ENCODE assay signal across 8 cellular contexts in the genomic region with DNA sequence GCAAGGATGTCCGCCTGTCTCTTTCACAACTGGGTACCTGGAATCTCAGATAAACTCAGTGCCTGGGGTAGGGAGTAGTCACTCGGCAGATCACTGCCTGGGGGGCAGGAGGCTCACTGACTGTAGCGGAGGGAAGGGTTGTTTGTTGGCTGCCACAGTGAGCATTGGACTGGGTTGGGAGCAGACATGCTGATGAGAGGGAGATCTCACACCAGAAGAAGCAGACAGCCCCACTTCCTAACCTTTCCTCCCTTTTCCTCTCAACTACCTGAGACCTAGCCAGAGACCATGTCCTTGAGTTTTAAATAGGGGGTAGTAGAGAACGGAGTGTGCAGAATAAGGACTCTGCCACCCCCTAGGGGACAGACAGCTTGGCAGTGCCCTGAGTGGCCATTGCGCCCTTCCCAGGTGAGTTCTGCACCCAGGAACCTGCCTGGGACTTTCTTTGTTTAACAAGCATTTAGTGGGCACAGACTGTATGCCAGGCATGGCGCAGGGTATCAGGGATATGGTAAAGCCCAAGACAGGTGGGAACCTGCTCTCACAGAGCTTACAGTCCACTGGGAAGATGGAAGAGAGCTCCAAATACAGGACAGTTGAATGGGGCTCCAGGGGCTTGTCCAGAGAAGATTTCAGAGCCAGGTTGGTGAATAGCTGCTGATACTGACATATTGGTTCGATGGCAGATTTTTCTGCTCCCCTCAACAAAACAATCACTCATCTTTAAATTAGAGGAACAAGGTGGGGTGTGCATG.
A peak's percentile ranks its signal among the peaks of the same experiment; 100 is the strongest.
DNase-seq lines count a peak whose midpoint lies in the region; ATAC-seq, FAIRE-seq and TF ChIP-seq lines count a peak whose summit lies in the region.

No MANE protein-coding gene starts in this region.

- H3K79me2 ChIP-seq in osteoblast (ENCODE audit: insufficient read depth, low read length): no peaks in the 10 kb centered on the region

- DNase-seq in 8988T (peak; percentile 71), GM06990 (ENCODE audit: extremely low read depth, insufficient read length) (no peak), RCC 7860 (ENCODE audit: low spot score) (peak; percentile 30), esophagus muscularis mucosa (ENCODE audit: extremely low spot score) (no peak), osteoblast (ENCODE audit: insufficient read length, low spot score, missing footprints) (no peak), posterior vena cava (ENCODE audit: low spot score) (no peak), mesenteric fat pad (ENCODE audit: low spot score) (no peak), omental fat pad (ENCODE audit: low spot score) (no peak)

- H3K4me3 ChIP-seq in GM06990 (replicated peaks; ENCODE audit: low read depth, low read length) (no peak overlapping the region), esophagus muscularis mucosa (peak overlapping the region; percentile 45 to 53 (median 50)), osteoblast (ENCODE audit: insufficient read depth, low read length) (no peak overlapping the region)

- intact Hi-C loops in esophagus muscularis mucosa (cut with DNase I): no loop called here
- intact Hi-C loops in posterior vena cava (cut with DNase I): loop anchor here in 1 of 2 donors (5.0 kb wide), 1 partner anchor 123 kb away; the partner anchor contains the start of gene ZBTB16

- peaks cover 92 to 98% (median 96%) of the 10 kb centered on the region in 4 donors for H3K4me1 ChIP-seq in esophagus muscularis mucosa
- no peaks in the 10 kb centered on the region for H3K4me1 ChIP-seq in osteoblast (ENCODE audit: insufficient read depth, low read length)

- no peaks in the 10 kb centered on the region for H4K20me1 ChIP-seq in osteoblast (ENCODE audit: insufficient read depth, low read length)

- H3K27me3 ChIP-seq in GM06990 (replicated peaks; ENCODE audit: control insufficient read depth, insufficient read depth, low read length) (peaks cover 4% of the 10 kb centered on the region), esophagus muscularis mucosa (no peaks in the 10 kb centered on the region), osteoblast (ENCODE audit: insufficient read depth, low read length) (peaks cover 47% of the 10 kb centered on the region)

- 75% methylated on average over 7 of the region's 7 CpGs for WGBS in esophagus muscularis mucosa

- no peak overlapping the region for H3K4me2 ChIP-seq in osteoblast (ENCODE audit: insufficient read depth, low read length)

- peak; percentile 33 for TF ChIP-seq CTCF in GM06990 (IDR thresholded peaks at IDR 0.05; ENCODE audit: insufficient read depth, low read length, poor library complexity, severe bottlenecking)
- TF ChIP-seq CTCF in esophagus muscularis mucosa (IDR thresholded peaks at IDR 0.05): peak; percentile 45 to 58 (median 55)
- TF ChIP-seq CTCF in osteoblast (IDR thresholded peaks at IDR 0.05; ENCODE audit: extremely low read depth, low read depth, low read length): peak; percentile 43
- no peak for TF ChIP-seq CTCF in omental fat pad (IDR thresholded peaks at IDR 0.05)

- no peak overlapping the region for H2AFZ ChIP-seq in osteoblast (ENCODE audit: low read length)

- no peak for FAIRE-seq in RCC 7860 (lab: Jason Lieb, UNC)

- no peak for TF ChIP-seq POLR2A in esophagus muscularis mucosa (IDR thresholded peaks at IDR 0.05; ENCODE audit: low read depth)

- H3K27ac ChIP-seq in esophagus muscularis mucosa (replicated peaks in 1 of 4) (peak overlapping the region; percentile 93 to 100 (median 98)), osteoblast (ENCODE audit: low read depth, low read length) (no peak overlapping the region)

- H3K9me3 ChIP-seq in esophagus muscularis mucosa (no peaks in the 10 kb centered on the region), osteoblast (ENCODE audit: low read depth, low read length) (no peaks in the 10 kb centered on the region)

- no peak for ATAC-seq in omental fat pad (ENCODE audit: low FRiP score)

- H3K36me3 ChIP-seq in GM06990 (ENCODE audit: control insufficient read depth, insufficient read depth, low read length) (no peaks in the 10 kb centered on the region), esophagus muscularis mucosa (peaks cover 0 to 24% (median 8%) of the 10 kb centered on the region in 4 donors), osteoblast (ENCODE audit: insufficient read depth, low read length) (no peaks in the 10 kb centered on the region)

- no peak for TF ChIP-seq EP300 in esophagus muscularis mucosa (IDR thresholded peaks at IDR 0.05)

Comparison
In these comparisons a context has a peak if more than half of its experiments do, and no peak if none do; other contexts are left out.
1. DNase-seq: peak in 8988T (single experiment) and RCC 7860 (single experiment); none in GM06990 (single experiment), esophagus muscularis mucosa (single experiment), osteoblast (single experiment), posterior vena cava (single experiment), mesenteric fat pad (single experiment) and omental fat pad (single experiment).
2. H3K4me3 ChIP-seq: peak in esophagus muscularis mucosa (4 of 4); none in GM06990 (single experiment) and osteoblast (single experiment).
3. CTCF ChIP-seq: peak in GM06990 (single experiment), esophagus muscularis mucosa (3 of 3) and osteoblast (single experiment); none in omental fat pad (0 of 3).